Comparison of ENCODE assay signal across 19 cellular contexts in genomic region chr12:52216107-52216506, GRCh38. TPM values are rescaled to one million over a fixed set of nuclear protein-coding genes. Genes with fewer than 3 reads are reported as not detected.
DNase-seq lines count a peak whose midpoint lies in the region; ATAC-seq, FAIRE-seq and TF ChIP-seq lines count a peak whose summit lies in the region.
"Had no signal": no experiment of that assay in that cellular context is flagged by ENCODE, and none has a peak within 500 bp of the region (broad histone marks: within the 10 kb centered on the region; RNA-seq: fewer than 3 reads in every experiment).

No MANE protein-coding gene starts in this region.

- peaks cover 8% of the 10 kb centered on the region for H4K20me1 ChIP-seq in K562 (replicated peaks; ENCODE audit: control insufficient read depth, insufficient read depth, low read length)

- TF ChIP-seq EP300 in K562 (IDR thresholded peaks at IDR 0.05; ENCODE audit: low read length): no peak

- ATAC-seq in K562 (no peak), GM18511 (IDR thresholded peaks at IDR 0.05; ENCODE audit: unreplicated experiment) (no peak)

- H3K27me3 ChIP-seq in K562 (ENCODE audit: control insufficient read depth in 2 of 2, insufficient read depth in 2 of 2, low read length in 2 of 2): peaks cover 3 to 19% of the 10 kb centered on the region in 2 experiments; a peak in 3 of 5 replicates

- CTCF ChIA-PET in HEK293 (lab: Yijun Ruan, JAX): interaction anchor here (0.5 to 8.0 kb wide), 19 partner anchors 9 to 1737 kb away, joined by 3 to 62 read pairs (median 6); partner anchors contain the start of gene KRT80
- CTCF ChIA-PET in K562 (lab: Yijun Ruan, JAX; ENCODE audit: low intra/inter-chr PET ratio): no interaction called here

- H3K36me3 Mint-ChIP-seq in mesothelial cell of epicardium: no peaks in the 10 kb centered on the region
- H3K36me3 Mint-ChIP-seq: activated naive CD8-positive, alpha-beta T cell treated with anti-CD3 and anti-CD28 coated beads for 36 hours had no signal

- 0% methylated on average over 4 of the region's 4 CpGs for WGBS in K562 (ENCODE audit: insufficient coverage, low coverage, missing lambda C conversion rate)

- no peaks in the 10 kb centered on the region; the same call in 1 of the 2 replicates for H3K4me1 ChIP-seq in HEK293 (ENCODE audit: control insufficient read depth, insufficient read depth, low read length)
- H3K4me1 ChIP-seq in K562 (replicated peaks in 1 of 2; ENCODE audit: control insufficient read depth in 2 of 2, insufficient read depth in 2 of 2, low read length in 2 of 2): no peaks in the 10 kb centered on the region; a peak in 1 of 5 replicates
- H3K4me1 ChIP-seq: HAP-1 had no signal

- BruUV-seq in K562 (replicated peaks; lab: Mats Ljungman, UMichigan): no TSS peak

- H2AFZ ChIP-seq in K562 (ENCODE audit: low read depth, low read length): no peak overlapping the region

- H3K9ac ChIP-seq in K562 (ENCODE audit: insufficient read depth in 1 of 2, low read depth in 2 of 2, low read length in 2 of 2): no peak overlapping the region

- H3K9me3 ChIP-seq in HEK293 (ENCODE audit: control insufficient read depth, insufficient read depth, low read depth, low read length): no peaks in the 10 kb centered on the region
- H3K9me3 ChIP-seq in K562 (replicated peaks; ENCODE audit: control insufficient read depth, insufficient read depth, low read depth, low read length): no peaks in the 10 kb centered on the region
- H3K9me3 ChIP-seq: HAP-1 had no signal

- H3K27me3 Mint-ChIP-seq in mesothelial cell of epicardium (ENCODE audit: low read depth): peaks cover 2% of the 10 kb centered on the region

- in situ Hi-C loops in K562 (cut with MboI): loop anchor here (5.0 kb wide), 1 partner anchor 101 kb away; no protein-coding TSS in a partner anchor

- TF ChIP-seq POLR2A in K562 (conservative IDR thresholded peaks at IDR 0.05): no peak

- peak overlapping the region; percentile 87 for H3K27ac Mint-ChIP-seq in mesothelial cell of epicardium
- H3K27ac Mint-ChIP-seq: activated naive CD8-positive, alpha-beta T cell treated with anti-CD3 and anti-CD28 coated beads for 36 hours; T-helper 2 cell treated with Interferon-gamma antibody and Interleukin-4, amounts not matched to agents 5 μg/mL and 100 μg/mL, for 36 hours had no signal

- no peaks in the 10 kb centered on the region for H3K9me1 ChIP-seq in K562 (ENCODE audit: control insufficient read depth, insufficient read depth, low read length)

- no peak overlapping the region for H3K4me3 Mint-ChIP-seq in mesothelial cell of epicardium
- H3K4me3 Mint-ChIP-seq: activated naive CD8-positive, alpha-beta T cell treated with anti-CD3 and anti-CD28 coated beads for 36 hours; T-helper 2 cell treated with Interferon-gamma antibody and Interleukin-4, amounts not matched to agents 5 μg/mL and 100 μg/mL, for 36 hours had no signal

- no peak for FAIRE-seq in K562 (lab: Jason Lieb, UNC)

- H3K36me3 ChIP-seq in HEK293 (ENCODE audit: control insufficient read depth in 2 of 2, insufficient read depth in 1 of 2, low read length in 2 of 2): no peaks in the 10 kb centered on the region
- H3K36me3 ChIP-seq in K562 (ENCODE audit: control insufficient read depth, insufficient read depth, low read length): no peaks in the 10 kb centered on the region
- H3K36me3 ChIP-seq: HAP-1 had no signal

- no peaks in the 10 kb centered on the region for H3K9me3 Mint-ChIP-seq in mesothelial cell of epicardium
- H3K9me3 Mint-ChIP-seq: activated naive CD8-positive, alpha-beta T cell treated with anti-CD3 and anti-CD28 coated beads for 36 hours; T-helper 2 cell treated with Interferon-gamma antibody and Interleukin-4, amounts not matched to agents 5 μg/mL and 100 μg/mL, for 36 hours had no signal

- intact Hi-C loops in K562 (cut with micrococcal nuclease): no loop called here

- TF ChIP-seq RAD21 in K562 (CRISPR knock-in tag; conservative IDR thresholded peaks at IDR 0.05 in 1 of 2, IDR thresholded peaks at IDR 0.05 in 1 of 2): no peak

- no peak for DNase-seq in K562 (ENCODE audit: extremely low read depth in 1 of 4, low spot score in 3 of 4)
- DNase-seq in mesothelial cell of epicardium (ENCODE audit: low spot score in 2 of 2, unreplicated experiment in 2 of 2): no peak
- DNase-seq in NCI-H187 treated with DMSO at 0.1 percent for 48 hours (lab: John Stamatoyannopoulos, UW): no peak
- DNase-seq in COLO829 (ENCODE audit: low spot score): no peak
- no peak for DNase-seq in NK-92 (lab: John Stamatoyannopoulos, UW; ENCODE audit: unreplicated experiment)
- DNase-seq: activated CD4-positive, alpha-beta T cell treated with anti-CD3 and anti-CD28 coated beads for 4 hours; activated naive CD8-positive, alpha-beta T cell treated with anti-CD3 and anti-CD28 coated beads for 36 hours; activated T-cell treated with anti-CD3 and anti-CD28 coated beads for 4 hours; central memory CD4-positive, alpha-beta T cell; COR-L47; GF-D8; NCI-H1048; NCI-H2107; NCI-H774 had no signal

- peaks cover 71% of the 10 kb centered on the region for H3K4me1 Mint-ChIP-seq in mesothelial cell of epicardium

- POLR2A ChIA-PET in HEK293 (lab: Yijun Ruan, JAX): interaction anchor here (0.6 to 1.2 kb wide), 3 partner anchors 9 to 24 kb away, joined by 3 to 4 read pairs (median 3); no protein-coding TSS in a partner anchor
- POLR2A ChIA-PET in K562 (lab: Yijun Ruan, JAX): interaction anchor here (0.6 to 0.8 kb wide), 3 partner anchors 9 to 45 kb away, joined by 3 to 4 read pairs (median 4); no protein-coding TSS in a partner anchor

- H3K27ac ChIP-seq in 22Rv1: peak overlapping the region; percentile 79
- no peak overlapping the region for H3K27ac ChIP-seq in HEK293 (ENCODE audit: extremely low read depth, low read depth, low read length)
- no peak overlapping the region for H3K27ac ChIP-seq in K562 (ENCODE audit: extremely low read depth, low read depth, low read length)

- TF ChIP-seq CTCF in 22Rv1 (IDR thresholded peaks at IDR 0.05) (no peak), HEK293 (tag by site-specific recombination; IDR thresholded peaks at IDR 0.05) (no peak), K562 (IDR thresholded peaks at IDR 0.05 in 2 of 3, conservative IDR thresholded peaks at IDR 0.05 in 1 of 3; ENCODE audit: insufficient read depth in 2 of 3, low read depth in 1 of 3, low read length in 3 of 3) (no peak), mesothelial cell of epicardium (IDR thresholded peaks at IDR 0.05; ENCODE audit: unreplicated experiment) (no peak)

- H3K79me2 ChIP-seq in K562 (ENCODE audit: control insufficient read depth, insufficient read depth, low read length): no peaks in the 10 kb centered on the region

- no peak overlapping the region for H3K4me2 ChIP-seq in K562 (ENCODE audit: insufficient read depth, low read length)

- H3K4me3 ChIP-seq in HEK293 (ENCODE audit: low read depth, low read length) (no peak overlapping the region), K562 (no peak overlapping the region)
- H3K4me3 ChIP-seq: HAP-1 had no signal

RNA-seq across cellular contexts. Expression of gene KRT7, which starts 16.9 kb away (rescaled TPM):
- not detected in 2 replicates for total RNA-seq in K562 (2011; cell fraction: chromatin; rRNA removed; ENCODE audit: low replicate concordance)
- not detected in 2 replicates for total RNA-seq in K562 (2011; cell fraction: nucleolus; rRNA removed)
- total RNA-seq in K562 (2011; cell fraction: nucleoplasm; rRNA removed): not detected in 2 replicates
- total RNA-seq in K562 (2014; rRNA removed) (not detected in 2 replicates), K562 (2014; rRNA removed; fragmentation: Illumina TruSeq; extraction: Trizol) (not detected in 2 replicates), K562 (2015; rRNA removed; fragmentation: Illumina TruSeq; extraction: Trizol) (not detected in 2 replicates), K562 (2021) (1.4 and 1.6 TPM in 2 replicates), mesothelial cell of epicardium (85.5 to 90.3 TPM (median 86.6 TPM) in 3 replicates)
- polyA plus RNA-seq in K562 (2011; rRNA removed) (not detected in 2 replicates), K562 (2014; fragmentation: Illumina TruSeq; extraction: Trizol) (not detected in 2 replicates), K562 (2014; fragmentation: Nextera tagmentation; extraction: Ambion mirVana) (not detected), K562 (2014; rRNA removed) (not detected in 2 replicates)
- polyA plus RNA-seq in K562 (2011; cell fraction: cytosol; rRNA removed): not detected in 2 replicates
- not detected in 2 replicates for polyA plus RNA-seq in K562 (2011; cell fraction: nucleus; rRNA removed)
- not detected in 2 replicates for polyA plus RNA-seq in K562 (2012)
- polyA minus RNA-seq in K562 (2011; rRNA and poly(A)+ RNA removed): not detected in 2 replicates
- 3.6 and 12.1 TPM in 2 replicates for polyA minus RNA-seq in K562 (2011; cell fraction: cytosol; rRNA and poly(A)+ RNA removed)
- polyA minus RNA-seq in K562 (2011; cell fraction: nucleus; rRNA and poly(A)+ RNA removed): 1.7 and 2.2 TPM in 2 replicates

RNA-seq across cellular contexts. Expression of gene KRT80, which starts 24.3 kb away (rescaled TPM):
- total RNA-seq in K562 (2011; cell fraction: chromatin; rRNA removed; ENCODE audit: low replicate concordance): not detected in 2 replicates
- not detected in 2 replicates for total RNA-seq in K562 (2011; cell fraction: nucleolus; rRNA removed)
- total RNA-seq in K562 (2011; cell fraction: nucleoplasm; rRNA removed): not detected in 2 replicates
- total RNA-seq in K562 (2014; rRNA removed) (not detected in 2 replicates), K562 (2014; rRNA removed; fragmentation: Illumina TruSeq; extraction: Trizol) (not detected in 2 replicates), K562 (2015; rRNA removed; fragmentation: Illumina TruSeq; extraction: Trizol) (not detected in 2 replicates), K562 (2021) (not detected in 2 replicates), mesothelial cell of epicardium (2.7 to 3.0 TPM (median 3.0 TPM) in 3 replicates)
- polyA plus RNA-seq in K562 (2011; rRNA removed) (not detected in 2 replicates), K562 (2014; fragmentation: Illumina TruSeq; extraction: Trizol) (not detected in 2 replicates), K562 (2014; fragmentation: Nextera tagmentation; extraction: Ambion mirVana) (not detected), K562 (2014; rRNA removed) (not detected in 2 replicates)
- not detected in 2 replicates for polyA plus RNA-seq in K562 (2011; cell fraction: cytosol; rRNA removed)
- polyA plus RNA-seq in K562 (2011; cell fraction: nucleus; rRNA removed): not detected in 2 replicates
- not detected in 2 replicates for polyA plus RNA-seq in K562 (2012)
- polyA minus RNA-seq in K562 (2011; rRNA and poly(A)+ RNA removed): not detected in 2 replicates
- polyA minus RNA-seq in K562 (2011; cell fraction: cytosol; rRNA and poly(A)+ RNA removed): 0.29 and 1.0 TPM in 2 replicates
- polyA minus RNA-seq in K562 (2011; cell fraction: nucleus; rRNA and poly(A)+ RNA removed): 0.13 TPM in 1 of 2 replicates, not detected in the other
- total RNA-seq: activated naive CD8-positive, alpha-beta T cell treated with anti-CD3 and anti-CD28 coated beads for 36 hours had no signal

RNA-seq across cellular contexts. Expression of gene KRT86, which starts 58.3 kb away (rescaled TPM):
- total RNA-seq in K562 (2011; cell fraction: chromatin; rRNA removed; ENCODE audit: low replicate concordance): not detected in 2 replicates
- not detected in 2 replicates for total RNA-seq in K562 (2011; cell fraction: nucleolus; rRNA removed)
- not detected in 2 replicates for total RNA-seq in K562 (2011; cell fraction: nucleoplasm; rRNA removed)
- total RNA-seq in K562 (2014; rRNA removed) (not detected in 2 replicates), K562 (2014; rRNA removed; fragmentation: Illumina TruSeq; extraction: Trizol) (not detected in 2 replicates), K562 (2015; rRNA removed; fragmentation: Illumina TruSeq; extraction: Trizol) (not detected in 2 replicates), K562 (2021) (not detected in 2 replicates), mesothelial cell of epicardium (0.16 TPM in 1 of 3 replicates, not detected in the others)
- polyA plus RNA-seq in K562 (2011; rRNA removed) (not detected in 2 replicates), K562 (2014; fragmentation: Illumina TruSeq; extraction: Trizol) (not detected in 2 replicates), K562 (2014; fragmentation: Nextera tagmentation; extraction: Ambion mirVana) (not detected), K562 (2014; rRNA removed) (not detected in 2 replicates)
- polyA plus RNA-seq in K562 (2011; cell fraction: cytosol; rRNA removed): not detected in 2 replicates
- polyA plus RNA-seq in K562 (2011; cell fraction: nucleus; rRNA removed): not detected in 2 replicates
- polyA plus RNA-seq in K562 (2012): 0.14 TPM in 1 of 2 replicates, not detected in the other
- polyA minus RNA-seq in K562 (2011; rRNA and poly(A)+ RNA removed): not detected in 2 replicates
- polyA minus RNA-seq in K562 (2011; cell fraction: cytosol; rRNA and poly(A)+ RNA removed): not detected in 2 replicates
- polyA minus RNA-seq in K562 (2011; cell fraction: nucleus; rRNA and poly(A)+ RNA removed): not detected in 2 replicates
- total RNA-seq: activated naive CD8-positive, alpha-beta T cell treated with anti-CD3 and anti-CD28 coated beads for 36 hours had no signal

Comparison
In these comparisons a context has a peak if more than half of its experiments do, and no peak if none do; other contexts are left out.
1. RNA of gene KRT7, which starts 16.9 kb away (total RNA-seq): 85.5 to 90.3 TPM in mesothelial cell of epicardium; 1.4 to 1.6 TPM in K562; every median in the first group is over 10 times any median in the second.